1 cellular context compared by ENCODE assay signal in the genomic region with DNA sequence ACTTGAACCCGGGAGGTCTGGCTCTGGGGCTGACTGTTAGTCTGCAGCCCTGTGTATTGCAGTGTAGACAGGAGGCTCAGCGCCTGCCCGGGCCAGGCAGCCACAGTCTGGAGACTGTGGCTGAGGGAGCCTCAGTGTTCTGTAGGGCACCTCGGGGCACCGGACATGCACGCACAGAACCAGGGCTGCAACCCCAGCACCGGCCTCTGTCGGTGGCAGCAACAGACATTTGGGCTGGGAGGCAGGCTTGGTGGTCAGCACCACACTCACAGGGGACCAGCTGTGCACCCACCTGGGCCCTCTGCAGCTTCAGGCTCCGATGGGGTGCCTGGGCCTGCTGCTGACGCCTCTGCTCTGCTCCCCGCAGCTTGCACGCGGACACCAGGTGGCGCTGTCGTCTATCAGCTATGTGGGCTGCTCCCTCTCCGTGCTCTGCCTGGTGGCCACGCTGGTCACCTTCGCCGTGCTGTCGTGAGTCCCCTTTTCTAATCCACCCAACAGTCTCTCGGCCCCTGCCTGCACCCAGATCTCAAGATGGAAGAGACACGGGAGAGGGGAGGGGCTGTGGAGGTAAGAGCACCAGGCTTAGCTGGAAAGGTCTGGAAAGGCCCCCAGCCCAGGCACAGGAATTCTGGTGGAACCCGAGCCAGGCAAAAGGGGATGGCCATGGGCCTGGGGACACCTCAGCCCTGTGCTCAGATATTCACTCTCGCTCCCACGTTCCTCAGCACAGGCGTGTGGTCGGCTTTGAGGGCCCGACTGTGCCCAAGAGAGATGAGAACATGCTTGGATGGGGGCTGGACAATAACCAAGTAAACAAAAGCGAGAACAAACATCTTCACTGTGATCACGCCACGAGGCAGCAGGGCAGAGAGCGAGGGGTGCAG.
TF ChIP-seq lines count a peak whose summit lies in the region.

No MANE protein-coding gene starts in this region.

TF ChIP-seq in K562, 482 proteins besides CTCF, POLR2A, EP300 and RAD21 (continued from another document and continues in another):
- TF ChIP-seq, protein P1, sequence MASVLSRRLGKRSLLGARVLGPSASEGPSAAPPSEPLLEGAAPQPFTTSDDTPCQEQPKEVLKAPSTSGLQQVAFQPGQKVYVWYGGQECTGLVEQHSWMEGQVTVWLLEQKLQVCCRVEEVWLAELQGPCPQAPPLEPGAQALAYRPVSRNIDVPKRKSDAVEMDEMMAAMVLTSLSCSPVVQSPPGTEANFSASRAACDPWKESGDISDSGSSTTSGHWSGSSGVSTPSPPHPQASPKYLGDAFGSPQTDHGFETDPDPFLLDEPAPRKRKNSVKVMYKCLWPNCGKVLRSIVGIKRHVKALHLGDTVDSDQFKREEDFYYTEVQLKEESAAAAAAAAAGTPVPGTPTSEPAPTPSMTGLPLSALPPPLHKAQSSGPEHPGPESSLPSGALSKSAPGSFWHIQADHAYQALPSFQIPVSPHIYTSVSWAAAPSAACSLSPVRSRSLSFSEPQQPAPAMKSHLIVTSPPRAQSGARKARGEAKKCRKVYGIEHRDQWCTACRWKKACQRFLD (CRISPR knock-in tag; IDR thresholded peaks at IDR 0.05) = no peak
- TF ChIP-seq ZNF174 (CRISPR knock-in tag; IDR thresholded peaks at IDR 0.05) (no peak), CC2D1A (IDR thresholded peaks at IDR 0.05) (peak; percentile 67; the same call in 1 of the 2 replicates), L3MBTL2 (IDR thresholded peaks at IDR 0.05) (0 out of 2 replicates have a peak, but pooled peaks have one; percentile 19), FOXJ3 (CRISPR knock-in tag; IDR thresholded peaks at IDR 0.05) (no peak), PHB2 (IDR thresholded peaks at IDR 0.05; ENCODE audit: low read depth) (no peak), CREM (IDR thresholded peaks at IDR 0.05; ENCODE audit: low read depth) (peak; percentile 76), HDAC3 (IDR thresholded peaks at IDR 0.05; ENCODE audit: borderline replicate concordance, partially characterized antibody) (no peak), SRF (CRISPR knock-in tag; IDR thresholded peaks at IDR 0.05) (no peak), SMAD1 (IDR thresholded peaks at IDR 0.05; ENCODE audit: low read depth, low read length, partially characterized antibody) (no peak), BCLAF1 (IDR thresholded peaks at IDR 0.05; ENCODE audit: borderline replicate concordance in 1 of 2, control insufficient read depth in 1 of 2, low read depth in 2 of 2, low read length in 1 of 2) (no peak), FOXA3 (CRISPR knock-in tag; conservative IDR thresholded peaks at IDR 0.05 in 1 of 2, IDR thresholded peaks at IDR 0.05 in 1 of 2) (0 out of 4 replicates have a peak, but pooled peaks of 1 of the 2 experiments have one; percentile 23), POLR3G (IDR thresholded peaks at IDR 0.05; ENCODE audit: extremely low read depth, insufficient read length, insufficient replicate concordance) (no peak), RUNX1 (IDR thresholded peaks at IDR 0.05; ENCODE audit: low read depth) (no peak), TCFL5 (CRISPR knock-in tag; conservative IDR thresholded peaks at IDR 0.05) (no peak), KDM2B (CRISPR knock-in tag; IDR thresholded peaks at IDR 0.05) (no peak), SMARCA5 (IDR thresholded peaks at IDR 0.05) (no peak), ZEB2 (IDR thresholded peaks at IDR 0.05) (no peak), ATF3 (IDR thresholded peaks at IDR 0.05) (no peak), ATF3 (CRISPR knock-in tag; conservative IDR thresholded peaks at IDR 0.05) (no peak), USF2 (CRISPR knock-in tag; IDR thresholded peaks at IDR 0.05) (no peak), JUN (IDR thresholded peaks at IDR 0.05; ENCODE audit: borderline replicate concordance, low read depth, low read length) (no peak), JUN (CRISPR knock-in tag; IDR thresholded peaks at IDR 0.05; ENCODE audit: borderline replicate concordance) (no peak), KLF16 (IDR thresholded peaks at IDR 0.05) (no peak), ELK1 (CRISPR knock-in tag; IDR thresholded peaks at IDR 0.05) (no peak), ZNF124 (CRISPR knock-in tag; IDR thresholded peaks at IDR 0.05) (no peak), ARID2 (IDR thresholded peaks at IDR 0.05) (peak; percentile 70; the same call in 1 of the 2 replicates), ZNF717 (CRISPR knock-in tag; IDR thresholded peaks at IDR 0.05) (no peak), CBX5 (IDR thresholded peaks at IDR 0.05; ENCODE audit: borderline replicate concordance, low read depth) (no peak), ZNF444 (CRISPR knock-in tag; IDR thresholded peaks at IDR 0.05) (no peak), RBM22 (IDR thresholded peaks at IDR 0.05; ENCODE audit: low read depth, low read length, poor library complexity, severe bottlenecking) (no peak), DPF2 (IDR thresholded peaks at IDR 0.05) (no peak), ZNF263 (CRISPR knock-in tag; IDR thresholded peaks at IDR 0.05; ENCODE audit: borderline replicate concordance) (peak; percentile 67; the same call in 1 of the 2 replicates), ZNF766 (CRISPR knock-in tag; conservative IDR thresholded peaks at IDR 0.05) (no peak), ZBTB43 (CRISPR knock-in tag; IDR thresholded peaks at IDR 0.05) (no peak), ZNF740 (CRISPR knock-in tag; IDR thresholded peaks at IDR 0.05) (no peak), ZNF740 (tag; IDR thresholded peaks at IDR 0.05) (no peak), NBN (IDR thresholded peaks at IDR 0.05; ENCODE audit: low read depth) (no peak)
- TF ChIP-seq, protein P2, sequence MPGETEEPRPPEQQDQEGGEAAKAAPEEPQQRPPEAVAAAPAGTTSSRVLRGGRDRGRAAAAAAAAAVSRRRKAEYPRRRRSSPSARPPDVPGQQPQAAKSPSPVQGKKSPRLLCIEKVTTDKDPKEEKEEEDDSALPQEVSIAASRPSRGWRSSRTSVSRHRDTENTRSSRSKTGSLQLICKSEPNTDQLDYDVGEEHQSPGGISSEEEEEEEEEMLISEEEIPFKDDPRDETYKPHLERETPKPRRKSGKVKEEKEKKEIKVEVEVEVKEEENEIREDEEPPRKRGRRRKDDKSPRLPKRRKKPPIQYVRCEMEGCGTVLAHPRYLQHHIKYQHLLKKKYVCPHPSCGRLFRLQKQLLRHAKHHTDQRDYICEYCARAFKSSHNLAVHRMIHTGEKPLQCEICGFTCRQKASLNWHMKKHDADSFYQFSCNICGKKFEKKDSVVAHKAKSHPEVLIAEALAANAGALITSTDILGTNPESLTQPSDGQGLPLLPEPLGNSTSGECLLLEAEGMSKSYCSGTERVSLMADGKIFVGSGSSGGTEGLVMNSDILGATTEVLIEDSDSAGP (CRISPR knock-in tag; IDR thresholded peaks at IDR 0.05) = 0 out of 2 replicates have a peak, but pooled peaks have one; percentile 25
- TF ChIP-seq, protein P3, sequence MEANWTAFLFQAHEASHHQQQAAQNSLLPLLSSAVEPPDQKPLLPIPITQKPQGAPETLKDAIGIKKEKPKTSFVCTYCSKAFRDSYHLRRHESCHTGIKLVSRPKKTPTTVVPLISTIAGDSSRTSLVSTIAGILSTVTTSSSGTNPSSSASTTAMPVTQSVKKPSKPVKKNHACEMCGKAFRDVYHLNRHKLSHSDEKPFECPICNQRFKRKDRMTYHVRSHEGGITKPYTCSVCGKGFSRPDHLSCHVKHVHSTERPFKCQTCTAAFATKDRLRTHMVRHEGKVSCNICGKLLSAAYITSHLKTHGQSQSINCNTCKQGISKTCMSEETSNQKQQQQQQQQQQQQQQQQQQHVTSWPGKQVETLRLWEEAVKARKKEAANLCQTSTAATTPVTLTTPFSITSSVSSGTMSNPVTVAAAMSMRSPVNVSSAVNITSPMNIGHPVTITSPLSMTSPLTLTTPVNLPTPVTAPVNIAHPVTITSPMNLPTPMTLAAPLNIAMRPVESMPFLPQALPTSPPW (CRISPR knock-in tag; IDR thresholded peaks at IDR 0.05) = no peak
- TF ChIP-seq, protein P4, sequence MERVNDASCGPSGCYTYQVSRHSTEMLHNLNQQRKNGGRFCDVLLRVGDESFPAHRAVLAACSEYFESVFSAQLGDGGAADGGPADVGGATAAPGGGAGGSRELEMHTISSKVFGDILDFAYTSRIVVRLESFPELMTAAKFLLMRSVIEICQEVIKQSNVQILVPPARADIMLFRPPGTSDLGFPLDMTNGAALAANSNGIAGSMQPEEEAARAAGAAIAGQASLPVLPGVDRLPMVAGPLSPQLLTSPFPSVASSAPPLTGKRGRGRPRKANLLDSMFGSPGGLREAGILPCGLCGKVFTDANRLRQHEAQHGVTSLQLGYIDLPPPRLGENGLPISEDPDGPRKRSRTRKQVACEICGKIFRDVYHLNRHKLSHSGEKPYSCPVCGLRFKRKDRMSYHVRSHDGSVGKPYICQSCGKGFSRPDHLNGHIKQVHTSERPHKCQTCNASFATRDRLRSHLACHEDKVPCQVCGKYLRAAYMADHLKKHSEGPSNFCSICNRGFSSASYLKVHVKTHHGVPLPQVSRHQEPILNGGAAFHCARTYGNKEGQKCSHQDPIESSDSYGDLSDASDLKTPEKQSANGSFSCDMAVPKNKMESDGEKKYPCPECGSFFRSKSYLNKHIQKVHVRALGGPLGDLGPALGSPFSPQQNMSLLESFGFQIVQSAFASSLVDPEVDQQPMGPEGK (CRISPR knock-in tag; IDR thresholded peaks at IDR 0.05; ENCODE audit: borderline replicate concordance) = no peak
- TF ChIP-seq, protein P5, sequence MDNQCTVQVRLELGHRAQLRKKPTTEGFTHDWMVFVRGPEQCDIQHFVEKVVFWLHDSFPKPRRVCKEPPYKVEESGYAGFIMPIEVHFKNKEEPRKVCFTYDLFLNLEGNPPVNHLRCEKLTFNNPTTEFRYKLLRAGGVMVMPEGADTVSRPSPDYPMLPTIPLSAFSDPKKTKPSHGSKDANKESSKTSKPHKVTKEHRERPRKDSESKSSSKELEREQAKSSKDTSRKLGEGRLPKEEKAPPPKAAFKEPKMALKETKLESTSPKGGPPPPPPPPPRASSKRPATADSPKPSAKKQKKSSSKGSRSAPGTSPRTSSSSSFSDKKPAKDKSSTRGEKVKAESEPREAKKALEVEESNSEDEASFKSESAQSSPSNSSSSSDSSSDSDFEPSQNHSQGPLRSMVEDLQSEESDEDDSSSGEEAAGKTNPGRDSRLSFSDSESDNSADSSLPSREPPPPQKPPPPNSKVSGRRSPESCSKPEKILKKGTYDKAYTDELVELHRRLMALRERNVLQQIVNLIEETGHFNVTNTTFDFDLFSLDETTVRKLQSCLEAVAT (IDR thresholded peaks at IDR 0.05) = 0 out of 4 replicates have a peak, but pooled peaks of 1 of the 2 experiments have one; percentile 30
